In genomic region chr5:177507165-177507564, GRCh38 we compare ENCODE assay signal across 13 cellular contexts. TPM values are rescaled to one million over a fixed set of nuclear protein-coding genes. Genes with fewer than 3 reads are reported as not detected.
DNase-seq lines count a peak whose midpoint lies in the region; ATAC-seq, FAIRE-seq and TF ChIP-seq lines count a peak whose summit lies in the region.
"Had no signal": no experiment of that assay in that cellular context is flagged by ENCODE, and none has a peak within 500 bp of the region (broad histone marks: within the 10 kb centered on the region; RNA-seq: fewer than 3 reads in every experiment).

No MANE protein-coding gene starts in this region.

- H3K27me3 ChIP-seq in RWPE2 (ENCODE audit: insufficient read depth, poor library complexity, severe bottlenecking): no peaks in the 10 kb centered on the region
- no peaks in the 10 kb centered on the region for H3K27me3 ChIP-seq in fibroblast of lung (ENCODE audit: control insufficient read depth, insufficient read depth, low read length)
- H3K27me3 ChIP-seq: upper lobe of left lung had no signal

- no peak overlapping the region for H3K4me3 Mint-ChIP-seq in activated CD8-positive, alpha-beta T cell treated with anti-CD3 and anti-CD28 coated beads for 36 hours
- H3K4me3 Mint-ChIP-seq: activated CD4-positive, alpha-beta memory T cell treated with anti-CD3 and anti-CD28 coated beads for 36 hours had no signal

- POLR2A ChIA-PET in A549 (lab: Yijun Ruan, JAX): no interaction called here
- POLR2A ChIA-PET in activated CD8-positive, alpha-beta T cell treated with anti-CD3 and anti-CD28 coated beads for 36 hours (lab: Charles Lee): interaction anchor here (0.8 to 1.5 kb wide), 4 partner anchors 8 to 47 kb away, joined by 3 to 4 read pairs (median 4); no protein-coding TSS in a partner anchor

- H3K36me3 Mint-ChIP-seq in activated CD8-positive, alpha-beta T cell treated with anti-CD3 and anti-CD28 coated beads for 36 hours (ENCODE audit: low read depth): peaks cover 22% of the 10 kb centered on the region

- H3K4me1 ChIP-seq in A549: no peaks in the 10 kb centered on the region
- H3K4me1 ChIP-seq in RWPE2 (ENCODE audit: insufficient read depth, poor library complexity, severe bottlenecking): no peaks in the 10 kb centered on the region
- no peaks in the 10 kb centered on the region for H3K4me1 ChIP-seq in fibroblast of lung (ENCODE audit: control insufficient read depth, extremely low read depth, insufficient read depth, low read length)

- H3K79me2 ChIP-seq in fibroblast of lung (ENCODE audit: control insufficient read depth, insufficient read depth, low read length): no peaks in the 10 kb centered on the region

- no peaks in the 10 kb centered on the region for H4K20me1 ChIP-seq in fibroblast of lung (ENCODE audit: control insufficient read depth, extremely low read depth, insufficient read depth, low read length)

- no peak overlapping the region for H2AFZ ChIP-seq in fibroblast of lung (ENCODE audit: low read length)

- no peaks in the 10 kb centered on the region for H3K9me3 Mint-ChIP-seq in activated CD8-positive, alpha-beta T cell treated with anti-CD3 and anti-CD28 coated beads for 36 hours
- H3K9me3 Mint-ChIP-seq: activated CD4-positive, alpha-beta memory T cell treated with anti-CD3 and anti-CD28 coated beads for 36 hours had no signal

- H3K27me3 Mint-ChIP-seq in activated CD8-positive, alpha-beta T cell treated with anti-CD3 and anti-CD28 coated beads for 36 hours: no peaks in the 10 kb centered on the region
- H3K27me3 Mint-ChIP-seq: activated CD4-positive, alpha-beta memory T cell treated with anti-CD3 and anti-CD28 coated beads for 36 hours had no signal

- H3K27ac Mint-ChIP-seq in activated CD8-positive, alpha-beta T cell treated with anti-CD3 and anti-CD28 coated beads for 36 hours: no peak overlapping the region
- H3K27ac Mint-ChIP-seq: activated CD4-positive, alpha-beta memory T cell treated with anti-CD3 and anti-CD28 coated beads for 36 hours had no signal

- H3K4me2 ChIP-seq in A549 (no peak overlapping the region), fibroblast of lung (ENCODE audit: extremely low read depth, insufficient read depth, low read length) (no peak overlapping the region)

- no peak overlapping the region for H3K27ac ChIP-seq in A549
- no peak overlapping the region for H3K27ac ChIP-seq in RWPE2 (ENCODE audit: poor library complexity, severe bottlenecking)
- H3K27ac ChIP-seq in fibroblast of lung (ENCODE audit: insufficient read depth, low read length): no peak overlapping the region

- TF ChIP-seq CTCF in A549 (IDR thresholded peaks at IDR 0.05): 0 out of 3 replicates have a peak, but pooled peaks have one; percentile 16
- TF ChIP-seq CTCF in GM10266 (IDR thresholded peaks at IDR 0.05; ENCODE audit: control insufficient read depth, insufficient read depth, low read depth, missing control alignments): peak; percentile 3
- TF ChIP-seq CTCF in RWPE2 (IDR thresholded peaks at IDR 0.05; ENCODE audit: poor library complexity, severe bottlenecking): peak; percentile 30
- peak; percentile 5 to 29 for TF ChIP-seq CTCF in fibroblast of lung (conservative IDR thresholded peaks at IDR 0.05 in 1 of 2, IDR thresholded peaks at IDR 0.05 in 1 of 2; ENCODE audit: low read depth in 1 of 2, low read length in 2 of 2)
- no peak for TF ChIP-seq CTCF in activated CD8-positive, alpha-beta T cell treated with anti-CD3 and anti-CD28 coated beads for 36 hours (IDR thresholded peaks at IDR 0.05)

- CTCF ChIA-PET in A549 (lab: Yijun Ruan, JAX): interaction anchor here (0.6 to 10.5 kb wide), 9 partner anchors 8 to 229 kb away, joined by 3 to 142 read pairs (median 4); partner anchors contain the start of gene B4GALT7
- CTCF ChIA-PET in activated CD8-positive, alpha-beta T cell treated with anti-CD3 and anti-CD28 coated beads for 36 hours (lab: Charles Lee): interaction anchor here (0.8 to 2.4 kb wide), 4 partner anchors 15 to 198 kb away, joined by 3 to 8 read pairs (median 4); no protein-coding TSS in a partner anchor

- no peak for FAIRE-seq in A549 (lab: Jason Lieb, UNC)

- H3K9ac ChIP-seq in fibroblast of lung (ENCODE audit: insufficient read depth, low read length): no peak overlapping the region

- TF ChIP-seq RAD21 in A549 (conservative IDR thresholded peaks at IDR 0.05 in 1 of 2, IDR thresholded peaks at IDR 0.05 in 1 of 2): no peak

- no peak for TF ChIP-seq EP300 in A549 (IDR thresholded peaks at IDR 0.05)

- H3K4me1 Mint-ChIP-seq in activated CD8-positive, alpha-beta T cell treated with anti-CD3 and anti-CD28 coated beads for 36 hours (ENCODE audit: low read depth): peaks cover 20% of the 10 kb centered on the region

- H3K9me3 ChIP-seq in A549 (no peaks in the 10 kb centered on the region), RWPE2 (ENCODE audit: severe bottlenecking) (no peaks in the 10 kb centered on the region), fibroblast of lung (ENCODE audit: control insufficient read depth, insufficient read depth, low read depth, low read length) (no peaks in the 10 kb centered on the region)
- H3K9me3 ChIP-seq: upper lobe of left lung had no signal

- WGBS in A549 (ENCODE audit: missing lambda C conversion rate): 74% methylated on average over 9 of the region's 9 CpGs

- H3K4me3 ChIP-seq in A549 (no peak overlapping the region), RWPE2 (ENCODE audit: severe bottlenecking) (no peak overlapping the region), fibroblast of lung (replicated peaks in 1 of 4; ENCODE audit: control extremely low read depth in 1 of 4, insufficient read depth in 1 of 4, low read depth in 3 of 4, low read length in 4 of 4) (no peak overlapping the region)

- DNase-seq in A549 (ENCODE audit: low read depth in 1 of 2, low spot score in 1 of 2): peak in 1 of 2 experiments; percentile 66
- no peak for DNase-seq in GM10266 (ENCODE audit: extremely low spot score)
- DNase-seq in RWPE2 (ENCODE audit: low spot score): no peak
- no peak for DNase-seq in fibroblast of lung (ENCODE audit: low read depth in 2 of 2)
- no peak for DNase-seq in C1 segment of cervical spinal cord (lab: John Stamatoyannopoulos, UW)
- DNase-seq in activated CD8-positive, alpha-beta T cell treated with anti-CD3 and anti-CD28 coated beads for 36 hours: no peak
- DNase-seq: activated CD4-positive, alpha-beta memory T cell treated with anti-CD3 and anti-CD28 coated beads for 36 hours; GOT3; left cardiac atrium; stimulated activated CD4-positive, alpha-beta T cell treated with anti-CD3 and anti-CD28 coated beads, Interleukin-15, amount 100 ng/mL, for 24 hours; upper lobe of left lung had no signal

- TF ChIP-seq POLR2A in A549 (IDR thresholded peaks at IDR 0.05; ENCODE audit: low read length): no peak

- intact Hi-C loops in activated CD8-positive, alpha-beta T cell treated with anti-CD3 and anti-CD28 coated beads for 36 hours (cut with micrococcal nuclease): no loop called here

- ATAC-seq in A549: peak in 1 of 2 experiments; percentile 64; a peak in 3 of 6 replicates
- no peak; the same call in 2 of the 3 replicates for ATAC-seq in RWPE2 (ENCODE audit: low read depth)
- ATAC-seq in GM18907 (IDR thresholded peaks at IDR 0.05; ENCODE audit: unreplicated experiment): no peak
- ATAC-seq in GM21367 (IDR thresholded peaks at IDR 0.05; ENCODE audit: unreplicated experiment): no peak
- ATAC-seq in activated CD8-positive, alpha-beta T cell treated with anti-CD3 and anti-CD28 coated beads for 36 hours: no peak
- ATAC-seq: left cardiac atrium had no signal

- H3K36me3 ChIP-seq in RWPE2 (ENCODE audit: low read depth) (peaks cover 22% of the 10 kb centered on the region), fibroblast of lung (ENCODE audit: control insufficient read depth, insufficient read depth, low read length) (peaks cover 18% of the 10 kb centered on the region)

RNA-seq across cellular contexts. Expression of gene DOK3, which starts 2.5 kb away (rescaled TPM):
- polyA plus RNA-seq in A549 (2011; rRNA removed) (1.3 and 1.8 TPM in 2 replicates), A549 (2017; fragmentation: RNase III; extraction: RNeasy Plus Mini Kit Qiagen cat#74134 plus additional on column Dnase treatment) (7.1 to 9.1 TPM (median 7.4 TPM) in 3 replicates), fibroblast of lung (0.58 and 1.5 TPM in 2 replicates)
- polyA plus RNA-seq in A549 (2012; cell fraction: cytosol; rRNA removed): 2.9 and 4.2 TPM in 2 replicates
- polyA plus RNA-seq in A549 (2012; cell fraction: nucleus; rRNA removed): 26.3 and 29.7 TPM in 2 replicates
- polyA minus RNA-seq in A549 (2011; rRNA and poly(A)+ RNA removed): 0.54 and 2.0 TPM in 2 replicates
- total RNA-seq in fibroblast of lung: 0.99 and 2.1 TPM in 2 replicates
- 0.54 and 2.2 TPM in 2 replicates for polyA plus RNA-seq in fibroblast of lung (2012)
- polyA minus RNA-seq in fibroblast of lung (ENCODE audit: low replicate concordance): 0.19 and 6.0 TPM in 2 replicates
- 1 to 10 TPM; 7.4 to 8.0 TPM for total RNA-seq in activated CD8-positive, alpha-beta T cell treated with anti-CD3 and anti-CD28 coated beads for 36 hours

RNA-seq across cellular contexts. Expression of gene DDX41, which starts 9.6 kb away (rescaled TPM):
- 87.7 and 90.7 TPM in 2 replicates for polyA plus RNA-seq in A549 (2011; rRNA removed)
- polyA plus RNA-seq in A549 (2012; cell fraction: cytosol; rRNA removed): 180 and 211 TPM in 2 replicates
- 290 and 366 TPM in 2 replicates for polyA plus RNA-seq in A549 (2012; cell fraction: nucleus; rRNA removed)
- polyA plus RNA-seq in A549 (2017; fragmentation: RNase III; extraction: RNeasy Plus Mini Kit Qiagen cat#74134 plus additional on column Dnase treatment): 121 to 177 TPM (median 172 TPM) in 3 replicates
- 65.9 and 74.8 TPM in 2 replicates for polyA minus RNA-seq in A549 (2011; rRNA and poly(A)+ RNA removed)
- total RNA-seq in fibroblast of lung: 76.5 and 79.1 TPM in 2 replicates
- polyA plus RNA-seq in fibroblast of lung: 66.8 and 71.5 TPM in 2 replicates
- polyA plus RNA-seq in fibroblast of lung (2012): 120 and 261 TPM in 2 replicates
- polyA minus RNA-seq in fibroblast of lung (ENCODE audit: low replicate concordance): 77.3 and 114 TPM in 2 replicates
- total RNA-seq in activated CD8-positive, alpha-beta T cell treated with anti-CD3 and anti-CD28 coated beads for 36 hours: 100 to 1,000 TPM; 226 to 228 TPM

RNA-seq across cellular contexts. Expression of gene PDLIM7, which starts 9.8 kb away (rescaled TPM):
- polyA plus RNA-seq in A549 (2011; rRNA removed) (26.1 and 30.7 TPM in 2 replicates), A549 (2017; fragmentation: RNase III; extraction: RNeasy Plus Mini Kit Qiagen cat#74134 plus additional on column Dnase treatment) (120 to 141 TPM (median 124 TPM) in 3 replicates), fibroblast of lung (117 and 245 TPM in 2 replicates)
- polyA plus RNA-seq in A549 (2012; cell fraction: cytosol; rRNA removed): 91.5 and 139 TPM in 2 replicates
- polyA plus RNA-seq in A549 (2012; cell fraction: nucleus; rRNA removed): 252 and 329 TPM in 2 replicates
- polyA minus RNA-seq in A549 (2011; rRNA and poly(A)+ RNA removed): 22.0 and 27.9 TPM in 2 replicates
- total RNA-seq in fibroblast of lung: 55.2 and 65.2 TPM in 2 replicates
- 250 and 446 TPM in 2 replicates for polyA plus RNA-seq in fibroblast of lung (2012)
- 267 and 376 TPM in 2 replicates for polyA minus RNA-seq in fibroblast of lung (ENCODE audit: low replicate concordance)
- total RNA-seq in activated CD8-positive, alpha-beta T cell treated with anti-CD3 and anti-CD28 coated beads for 36 hours: 10 to 100 TPM; 68.4 to 73.0 TPM

RNA-seq across cellular contexts. Expression of gene DBN1, which starts 33.7 kb away (rescaled TPM):
- polyA plus RNA-seq in A549 (2011; rRNA removed): 32.6 and 47.7 TPM in 2 replicates
- polyA plus RNA-seq in A549 (2012; cell fraction: cytosol; rRNA removed): 33.1 and 34.4 TPM in 2 replicates
- polyA plus RNA-seq in A549 (2012; cell fraction: nucleus; rRNA removed): 374 and 488 TPM in 2 replicates
- polyA plus RNA-seq in A549 (2017; fragmentation: RNase III; extraction: RNeasy Plus Mini Kit Qiagen cat#74134 plus additional on column Dnase treatment): 92.4 to 118 TPM (median 107 TPM) in 3 replicates
- 50.2 and 52.4 TPM in 2 replicates for polyA minus RNA-seq in A549 (2011; rRNA and poly(A)+ RNA removed)
- 96.4 and 102 TPM in 2 replicates for total RNA-seq in fibroblast of lung
- 138 and 181 TPM in 2 replicates for polyA plus RNA-seq in fibroblast of lung
- 168 and 193 TPM in 2 replicates for polyA plus RNA-seq in fibroblast of lung (2012)
- polyA minus RNA-seq in fibroblast of lung (ENCODE audit: low replicate concordance): 167 and 256 TPM in 2 replicates
- 100 to 1,000 TPM; 101 to 105 TPM for total RNA-seq in activated CD8-positive, alpha-beta T cell treated with anti-CD3 and anti-CD28 coated beads for 36 hours

RNA-seq across cellular contexts. Expression of gene FAM193B, which starts 47.2 kb away (rescaled TPM):
- polyA plus RNA-seq in A549 (2011; rRNA removed) (19.4 and 23.0 TPM in 2 replicates), A549 (2017; fragmentation: RNase III; extraction: RNeasy Plus Mini Kit Qiagen cat#74134 plus additional on column Dnase treatment) (24.9 to 31.9 TPM (median 28.9 TPM) in 3 replicates), fibroblast of lung (15.9 and 27.9 TPM in 2 replicates)
- polyA plus RNA-seq in A549 (2012; cell fraction: cytosol; rRNA removed): 29.5 and 29.6 TPM in 2 replicates
- 184 and 207 TPM in 2 replicates for polyA plus RNA-seq in A549 (2012; cell fraction: nucleus; rRNA removed)
- polyA minus RNA-seq in A549 (2011; rRNA and poly(A)+ RNA removed): 10.5 and 18.4 TPM in 2 replicates
- total RNA-seq in fibroblast of lung: 17.5 and 28.4 TPM in 2 replicates
- 16.0 and 31.0 TPM in 2 replicates for polyA plus RNA-seq in fibroblast of lung (2012)
- 29.0 and 78.7 TPM in 2 replicates for polyA minus RNA-seq in fibroblast of lung (ENCODE audit: low replicate concordance)
- total RNA-seq in activated CD8-positive, alpha-beta T cell treated with anti-CD3 and anti-CD28 coated beads for 36 hours: 10 to 100 TPM; 71.4 to 76.7 TPM
